Comparison of ENCODE assay signal across 7 cellular contexts in the genomic region with DNA sequence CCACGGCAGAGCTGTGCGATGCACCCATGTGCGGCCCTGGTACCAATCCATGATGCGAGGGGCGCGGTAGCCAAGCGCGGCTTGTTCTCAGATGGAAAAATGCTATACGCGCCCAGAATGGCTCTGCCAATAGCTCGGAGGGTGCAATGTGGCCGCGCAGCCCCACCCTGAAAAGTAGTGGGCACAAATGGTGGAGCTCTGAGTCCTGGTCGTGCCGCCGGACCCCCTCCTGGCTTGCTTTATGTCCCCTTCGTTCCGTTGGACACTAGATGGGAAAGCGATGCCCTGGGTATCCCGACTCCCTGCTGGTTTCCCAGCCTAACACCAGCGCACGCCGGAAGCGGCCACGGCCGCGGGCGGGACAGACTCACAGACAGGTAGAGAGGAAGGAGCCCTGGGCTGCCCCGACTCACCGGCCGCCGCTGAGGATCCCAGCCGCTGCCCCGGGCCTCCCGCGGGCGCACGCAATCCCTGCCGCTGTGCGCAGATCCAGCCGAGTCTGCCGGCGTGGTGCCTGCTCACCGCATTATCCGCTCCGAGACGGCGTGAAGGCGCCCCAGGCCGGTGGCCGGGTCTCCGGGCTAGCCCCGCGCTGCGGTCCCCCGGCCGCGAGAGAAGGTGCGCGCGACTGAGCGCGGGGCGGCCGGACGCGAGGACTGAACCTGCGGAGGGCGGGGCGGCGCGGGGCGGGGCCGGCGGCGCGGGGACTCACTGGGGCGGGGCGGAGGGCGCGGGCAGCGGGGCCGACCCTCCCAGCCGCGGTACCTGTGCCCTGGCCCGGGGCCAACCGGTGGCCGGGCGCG. TPM values are rescaled to one million over a fixed set of nuclear protein-coding genes. Genes with fewer than 3 reads are reported as not detected.
DNase-seq lines count a peak whose midpoint lies in the region; ATAC-seq, FAIRE-seq and TF ChIP-seq lines count a peak whose summit lies in the region.

TSS of gene CDC42EP3 (minus strand) at position 630 of the 803 bp plus-strand sequence. CDS start 25,055 bp downstream, outside the sequence.

- peaks cover 11 to 56% of the 10 kb centered on the region in 2 experiments for H3K27me3 ChIP-seq in HepG2 (ENCODE audit: control insufficient read depth in 1 of 2, insufficient read depth in 2 of 2, low read length in 2 of 2)

- DNase-seq in NCI-H1930 (lab: John Stamatoyannopoulos, UW) (peak; percentile 15 to 66), choroid plexus epithelial cell (ENCODE audit: low read depth) (peak; percentile 40), HepG2 (ENCODE audit: low spot score) (no peak)
- peak; percentile 52 for DNase-seq in activated CD4-positive, alpha-beta T cell treated with anti-CD3 and anti-CD28 coated beads for 1 hour
- DNase-seq in stimulated activated CD4-positive, alpha-beta T cell treated with anti-CD3 and anti-CD28 coated beads, TNF-alpha, amount 100 ng/mL, for 1 hour (ENCODE audit: low read depth in 3 of 3, low spot score in 1 of 3): peak in 2 of 3 donors; percentile 49 to 59

- no peak for TF ChIP-seq POLR2A in HepG2 (IDR thresholded peaks at IDR 0.05; ENCODE audit: insufficient read depth in 1 of 2, low read depth in 2 of 2, low read length in 2 of 2)

- H3K4me1 ChIP-seq in HepG2 (ENCODE audit: insufficient read depth, low read length): peaks cover 15% of the 10 kb centered on the region

- no peaks in the 10 kb centered on the region for H3K9me3 ChIP-seq in HepG2 (ENCODE audit: low read length)

- H4K20me1 ChIP-seq in HepG2 (ENCODE audit: insufficient read depth, low read length): no peaks in the 10 kb centered on the region; the same call in 1 of the 2 replicates

- BruUV-seq in HepG2 (replicated peaks; lab: Mats Ljungman, UMichigan): no TSS peak

- TF ChIP-seq CTCF in choroid plexus epithelial cell (conservative IDR thresholded peaks at IDR 0.05; ENCODE audit: low read depth, low read length): no peak
- no peak for TF ChIP-seq CTCF in HepG2 (CRISPR knock-in tag; IDR thresholded peaks at IDR 0.05)

- intact Hi-C loops in HepG2 (cut with micrococcal nuclease; ENCODE audit: unreplicated experiment): no loop called here

- ATAC-seq in GM18498 (IDR thresholded peaks at IDR 0.05; ENCODE audit: unreplicated experiment) (peak; percentile 59), HG02623 (IDR thresholded peaks at IDR 0.05; ENCODE audit: unreplicated experiment) (peak; percentile 50), HepG2 (peak; percentile 74)

- FAIRE-seq in HepG2 (lab: Jason Lieb, UNC): no peak

- no peak within 1 kb of the TSS for H3K27ac ChIP-seq in HepG2 (ENCODE audit: extremely low read length, insufficient read depth, low read length)

- H3K79me2 ChIP-seq in HepG2 (ENCODE audit: insufficient read depth, low read length): no peaks in the 10 kb centered on the region

- no peaks in the 10 kb centered on the region for H3K36me3 ChIP-seq in HepG2 (replicated peaks in 1 of 2; ENCODE audit: control insufficient read depth in 1 of 2, insufficient read depth in 2 of 2, low read length in 2 of 2)

- H3K4me2 ChIP-seq in HepG2 (ENCODE audit: low read depth, low read length): peak within 1 kb of the TSS; percentile 86

- TF ChIP-seq EP300 in HepG2 (IDR thresholded peaks at IDR 0.05; ENCODE audit: low read depth in 2 of 2, low read length in 2 of 2) (no peak), HepG2 (CRISPR knock-in tag; IDR thresholded peaks at IDR 0.05; ENCODE audit: borderline replicate concordance) (no peak)

- H3K4me3 ChIP-seq in choroid plexus epithelial cell (ENCODE audit: low read depth, low read length) (peak within 1 kb of the TSS; percentile 72), HepG2 (replicated peaks in 1 of 3; ENCODE audit: insufficient read depth in 1 of 3, low read depth in 2 of 3, low read length in 3 of 3) (peak within 1 kb of the TSS; percentile 59 to 73 (median 67))

- in situ Hi-C loops in HepG2 (cut with HindIII; ENCODE audit: extremely low pct_ligation_motif_present, low pct_unique_long_range_greater_than_20kb): no loop called here

- CTCF ChIA-PET in HepG2 (lab: Yijun Ruan, JAX; ENCODE audit: low intra/inter-chr PET ratio, low total read pairs): no interaction called here

- no peak within 1 kb of the TSS for H2AFZ ChIP-seq in HepG2 (ENCODE audit: low read length)

- TF ChIP-seq RAD21 in HepG2 (CRISPR knock-in tag; IDR thresholded peaks at IDR 0.05): no peak

- WGBS in HepG2 (ENCODE audit: low lambda C conversion rate): 6% methylated on average over 58 of the region's 90 CpGs

- POLR2A ChIA-PET in HepG2 (lab: Yijun Ruan, JAX): no interaction called here

- H3K9ac ChIP-seq in HepG2 (ENCODE audit: insufficient read depth, low read depth, low read length): no peak within 1 kb of the TSS

TF ChIP-seq in HepG2, 621 proteins besides CTCF, POLR2A, EP300 and RAD21 (continues in another document):
- TF ChIP-seq DNMT1 (CRISPR knock-in tag; IDR thresholded peaks at IDR 0.05) (no peak), NR2F2 (IDR thresholded peaks at IDR 0.05; ENCODE audit: borderline replicate concordance, low read depth) (no peak), ZSCAN22 (CRISPR knock-in tag; IDR thresholded peaks at IDR 0.05) (no peak), HNRNPLL (IDR thresholded peaks at IDR 0.05; ENCODE audit: low read depth, low read length, poor library complexity, severe bottlenecking) (peak; percentile 70), GRHL1 (CRISPR knock-in tag; conservative IDR thresholded peaks at IDR 0.05) (no peak), HNF1B (CRISPR knock-in tag; IDR thresholded peaks at IDR 0.05) (no peak), ZNF709 (CRISPR knock-in tag; IDR thresholded peaks at IDR 0.05) (0 out of 2 replicates have a peak, but pooled peaks have one; percentile 48), ZNF768 (CRISPR knock-in tag; IDR thresholded peaks at IDR 0.05) (peak; percentile 24; the same call in 1 of the 2 replicates), ZNF569 (CRISPR knock-in tag; IDR thresholded peaks at IDR 0.05; ENCODE audit: borderline replicate concordance) (no peak), ZNF121 (CRISPR knock-in tag; IDR thresholded peaks at IDR 0.05) (no peak), ZNF234 (CRISPR knock-in tag; conservative IDR thresholded peaks at IDR 0.05) (no peak)
- TF ChIP-seq, protein P1, sequence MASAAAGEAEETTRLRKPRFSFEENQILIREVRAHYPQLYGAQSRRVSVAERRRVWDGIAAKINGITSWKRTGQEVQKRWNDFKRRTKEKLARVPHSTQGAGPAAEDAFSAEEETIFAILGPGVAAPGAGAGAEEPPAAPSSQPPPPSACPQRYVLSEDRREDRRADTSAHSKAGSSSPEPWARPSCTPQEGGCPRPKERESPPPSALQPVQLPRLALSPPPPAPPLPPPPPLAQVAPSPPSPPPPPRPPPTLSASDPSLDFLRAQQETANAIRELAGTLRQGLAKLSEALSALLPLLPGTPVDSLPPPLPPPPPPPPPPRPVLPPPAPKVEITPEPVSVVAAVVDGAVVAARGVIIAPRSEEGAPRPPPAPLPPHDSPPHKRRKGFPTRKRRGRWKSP (CRISPR knock-in tag; IDR thresholded peaks at IDR 0.05): peak; percentile 18; the same call in 1 of the 2 replicates

RNA-seq across cellular contexts. Expression of gene CDC42EP3, which starts in this region (rescaled TPM):
- total RNA-seq in HepG2 (2016; rRNA removed; fragmentation: Illumina TruSeq; extraction: Trizol): not detected in 2 replicates
- not detected in 2 replicates for total RNA-seq in HepG2 (2016; cell fraction: cytosol; rRNA removed; fragmentation: Illumina TruSeq; extraction: Trizol; ENCODE audit: low read depth)
- not detected in 2 replicates for total RNA-seq in HepG2 (2016; cell fraction: insoluble cytoplasmic fraction; rRNA removed; fragmentation: Illumina TruSeq; extraction: Trizol)
- total RNA-seq in HepG2 (2016; cell fraction: membrane; rRNA removed; fragmentation: Illumina TruSeq; extraction: Trizol): not detected in 2 replicates
- total RNA-seq in HepG2 (2016; cell fraction: nucleus; rRNA removed; fragmentation: Illumina TruSeq; extraction: Trizol): not detected in 2 replicates
- 0.01 TPM in 1 of 2 replicates, not detected in the other for polyA plus RNA-seq in HepG2 (2011; rRNA removed)
- polyA plus RNA-seq in HepG2 (2011; cell fraction: cytosol; rRNA removed): 0.07 and 0.10 TPM in 2 replicates
- polyA plus RNA-seq in HepG2 (2011; cell fraction: nucleus; rRNA removed): not detected in 2 replicates
- not detected in 2 replicates for polyA plus RNA-seq in HepG2 (2012)
- polyA plus RNA-seq in HepG2 (2016; cell fraction: cytosol; fragmentation: Illumina TruSeq; extraction: Trizol; ENCODE audit: low read depth): not detected in 2 replicates
- 0.04 TPM in 1 of 2 replicates, not detected in the other for polyA plus RNA-seq in HepG2 (2016; cell fraction: insoluble cytoplasmic fraction; fragmentation: Illumina TruSeq; extraction: Trizol; ENCODE audit: low read depth)
- polyA plus RNA-seq in HepG2 (2016; cell fraction: membrane; fragmentation: Illumina TruSeq; extraction: Trizol; ENCODE audit: low read depth): 0.05 TPM in 1 of 2 replicates, not detected in the other
- polyA plus RNA-seq in HepG2 (2016; cell fraction: nucleus; fragmentation: Illumina TruSeq; extraction: Trizol; ENCODE audit: insufficient read depth, low read depth): not detected in 2 replicates
- polyA minus RNA-seq in HepG2 (2011; rRNA and poly(A)+ RNA removed; ENCODE audit: low replicate concordance): 4.4 TPM in 1 of 2 replicates, not detected in the other
- not detected in 2 replicates for polyA minus RNA-seq in HepG2 (2011; cell fraction: cytosol; rRNA and poly(A)+ RNA removed)
- not detected in 2 replicates for polyA minus RNA-seq in HepG2 (2011; cell fraction: nucleus; rRNA and poly(A)+ RNA removed)
